30 cellular contexts compared by ENCODE assay signal in genomic region chr7:129544700-129545099, GRCh38. TPM values are rescaled to one million over a fixed set of nuclear protein-coding genes. Genes with fewer than 3 reads are reported as not detected.
"Had no signal": no experiment of that assay in that cellular context is flagged by ENCODE, and none has a peak within 500 bp of the region (broad histone marks: within the 10 kb centered on the region; RNA-seq: fewer than 3 reads in every experiment).

No MANE protein-coding gene starts in this region.

- DNase-seq: activated CD4-positive, alpha-beta memory T cell treated with anti-CD3 and anti-CD28 coated beads for 36 hours; activated CD4-positive, alpha-beta T cell treated with anti-CD3 and anti-CD28 coated beads for 36 hours; activated CD4-positive, alpha-beta T cell treated with anti-CD3 and anti-CD28 coated beads, Interleukin-2, amount 10 ng/mL, durations not matched to agents 24 days and 14 days; activated CD4-positive, CD25-positive, alpha-beta regulatory T cell; activated CD4-positive, CD25-positive, alpha-beta regulatory T cell treated with anti-CD3 and anti-CD28 coated beads, Interleukin-2, amount 50 U/mL, for 72 hours; activated CD8-positive, alpha-beta memory T cell treated with anti-CD3 and anti-CD28 coated beads, Interleukin-2, amount 10 ng/mL, durations not matched to agents 7 days and 5 days; activated CD8-positive, alpha-beta memory T cell treated with anti-CD3 and anti-CD28 coated beads, Interleukin-2, amount 50 U/mL, for 4 hours; activated CD8-positive, alpha-beta T cell treated with anti-CD3 and anti-CD28 coated beads, Interleukin-2, amount 10 ng/mL, durations not matched to agents 7 days and 5 days; activated effector memory CD4-positive, alpha-beta T cell treated with anti-CD3 and anti-CD28 coated beads, Interleukin-2, amount 50 U/mL, for 16 hours; activated naive CD4-positive, alpha-beta T cell treated with anti-CD3 and anti-CD28 coated beads for 36 hours; activated naive CD8-positive, alpha-beta T cell treated with anti-CD3 and anti-CD28 coated beads, Interleukin-2, amount 10 ng/mL, durations not matched to agents 7 days and 5 days; activated T-cell treated with anti-CD3 and anti-CD28 coated beads, Interleukin-2, amount 50 U/mL, for 1 hour; activated T-cell treated with anti-CD3 and anti-CD28 coated beads, Interleukin-2, amount 50 U/mL, for 48 hours; central memory CD4-positive, alpha-beta T cell; effector CD8-positive, alpha-beta T cell; endodermal cell; foreskin keratinocyte; gastrocnemius medialis; glutamatergic neuron; heart left ventricle; T-helper 2 cell had no signal

- H3K4me1 ChIP-seq: ascending aorta, breast epithelium, esophagus muscularis mucosa, foreskin keratinocyte, gastrocnemius medialis, heart left ventricle had no signal

- H3K9me3 Mint-ChIP-seq: activated CD4-positive, alpha-beta memory T cell treated with anti-CD3 and anti-CD28 coated beads for 36 hours; activated CD4-positive, alpha-beta T cell treated with anti-CD3 and anti-CD28 coated beads, Interleukin-2, amount 10 ng/mL, durations not matched to agents 24 days and 14 days; activated naive CD4-positive, alpha-beta T cell treated with anti-CD3 and anti-CD28 coated beads for 36 hours; activated naive CD4-positive, alpha-beta T cell treated with anti-CD3 and anti-CD28 coated beads, Interleukin-2, amount 50 U/mL, for 72 hours; activated naive CD8-positive, alpha-beta T cell treated with anti-CD3 and anti-CD28 coated beads, Interleukin-2, amount 10 ng/mL, durations not matched to agents 7 days and 5 days; activated T-helper 1 cell treated with anti-CD3 and anti-CD28 coated beads, Interleukin-12 subunit alpha, Interleukin-12 subunit beta, Interleukin-2, Interleukin-4 antibody, amounts not matched to agents 30 ng/mL and 10 ng/mL and 1 ng/mL, durations not matched to agents 14 hours and 24 hours and 36 hours; activated T-helper 2 cell treated with anti-CD3 and anti-CD28 coated beads, Interferon-gamma antibody, Interleukin-2, Interleukin-4, amounts not matched to agents 10 μg/mL and 5 μg/mL and 100 μg/mL, durations not matched to agents 14 hours and 24 hours and 36 hours; brain; endodermal cell had no signal

- H3K4me3 Mint-ChIP-seq: activated CD4-positive, alpha-beta memory T cell treated with anti-CD3 and anti-CD28 coated beads for 36 hours; activated CD4-positive, alpha-beta T cell treated with anti-CD3 and anti-CD28 coated beads for 36 hours; activated CD4-positive, alpha-beta T cell treated with anti-CD3 and anti-CD28 coated beads, Interleukin-2, amount 10 ng/mL, durations not matched to agents 24 days and 14 days; activated CD8-positive, alpha-beta memory T cell treated with anti-CD3 and anti-CD28 coated beads, Interleukin-2, amount 10 ng/mL, durations not matched to agents 7 days and 5 days; activated CD8-positive, alpha-beta T cell treated with anti-CD3 and anti-CD28 coated beads, Interleukin-2, amount 10 ng/mL, durations not matched to agents 7 days and 5 days; activated naive CD4-positive, alpha-beta T cell treated with anti-CD3 and anti-CD28 coated beads for 36 hours; activated naive CD8-positive, alpha-beta T cell treated with anti-CD3 and anti-CD28 coated beads, Interleukin-2, amount 10 ng/mL, durations not matched to agents 7 days and 5 days; activated T-helper 1 cell treated with anti-CD3 and anti-CD28 coated beads, Interleukin-12 subunit alpha, Interleukin-12 subunit beta, Interleukin-2, Interleukin-4 antibody, amounts not matched to agents 30 ng/mL and 10 ng/mL and 1 ng/mL, durations not matched to agents 14 hours and 24 hours and 36 hours; brain; endodermal cell had no signal

- ATAC-seq: activated CD4-positive, alpha-beta T cell treated with anti-CD3 and anti-CD28 coated beads for 36 hours; activated CD8-positive, alpha-beta memory T cell treated with anti-CD3 and anti-CD28 coated beads, Interleukin-2, amount 10 ng/mL, durations not matched to agents 7 days and 5 days; activated CD8-positive, alpha-beta T cell treated with anti-CD3 and anti-CD28 coated beads, Interleukin-2, amount 10 ng/mL, durations not matched to agents 7 days and 5 days; activated naive CD4-positive, alpha-beta T cell treated with anti-CD3 and anti-CD28 coated beads, Interleukin-2, amount 50 U/mL, for 72 hours; foreskin keratinocyte; gastrocnemius medialis; heart left ventricle had no signal

- H3K36me3 Mint-ChIP-seq: activated CD4-positive, alpha-beta memory T cell treated with anti-CD3 and anti-CD28 coated beads for 36 hours; activated CD8-positive, alpha-beta memory T cell treated with anti-CD3 and anti-CD28 coated beads, Interleukin-2, amount 10 ng/mL, durations not matched to agents 7 days and 5 days; activated naive CD4-positive, alpha-beta T cell treated with anti-CD3 and anti-CD28 coated beads, Interleukin-2, amount 50 U/mL, for 72 hours; activated naive CD8-positive, alpha-beta T cell treated with anti-CD3 and anti-CD28 coated beads, Interleukin-2, amount 10 ng/mL, durations not matched to agents 7 days and 5 days; brain had no signal

- H3K36me3 ChIP-seq: ascending aorta, breast epithelium, cardiac muscle cell, esophagus muscularis mucosa, gastrocnemius medialis, heart left ventricle had no signal

- H3K9me3 ChIP-seq: ascending aorta, breast epithelium, esophagus muscularis mucosa, gastrocnemius medialis, heart left ventricle had no signal

- H3K27me3 ChIP-seq: ascending aorta, breast epithelium, cardiac muscle cell, gastrocnemius medialis had no signal

- H3K27ac Mint-ChIP-seq: activated CD4-positive, alpha-beta memory T cell treated with anti-CD3 and anti-CD28 coated beads for 36 hours; activated CD4-positive, alpha-beta T cell treated with anti-CD3 and anti-CD28 coated beads for 36 hours; activated CD4-positive, alpha-beta T cell treated with anti-CD3 and anti-CD28 coated beads, Interleukin-2, amount 10 ng/mL, durations not matched to agents 24 days and 14 days; activated CD8-positive, alpha-beta memory T cell treated with anti-CD3 and anti-CD28 coated beads, Interleukin-2, amount 10 ng/mL, durations not matched to agents 7 days and 5 days; activated CD8-positive, alpha-beta T cell treated with anti-CD3 and anti-CD28 coated beads, Interleukin-2, amount 10 ng/mL, durations not matched to agents 7 days and 5 days; activated naive CD4-positive, alpha-beta T cell treated with anti-CD3 and anti-CD28 coated beads for 36 hours; activated naive CD4-positive, alpha-beta T cell treated with anti-CD3 and anti-CD28 coated beads, Interleukin-2, amount 50 U/mL, for 72 hours; activated naive CD8-positive, alpha-beta T cell treated with anti-CD3 and anti-CD28 coated beads, Interleukin-2, amount 10 ng/mL, durations not matched to agents 7 days and 5 days; activated T-helper 1 cell treated with anti-CD3 and anti-CD28 coated beads, Interleukin-12 subunit alpha, Interleukin-12 subunit beta, Interleukin-2, Interleukin-4 antibody, amounts not matched to agents 30 ng/mL and 10 ng/mL and 1 ng/mL, durations not matched to agents 14 hours and 24 hours and 36 hours; activated T-helper 2 cell treated with anti-CD3 and anti-CD28 coated beads, Interferon-gamma antibody, Interleukin-2, Interleukin-4, amounts not matched to agents 10 μg/mL and 5 μg/mL and 100 μg/mL, durations not matched to agents 14 hours and 24 hours and 36 hours; brain; endodermal cell had no signal

- H3K27me3 Mint-ChIP-seq: activated naive CD8-positive, alpha-beta T cell treated with anti-CD3 and anti-CD28 coated beads, Interleukin-2, amount 10 ng/mL, durations not matched to agents 7 days and 5 days had no signal

- H3K27ac ChIP-seq: ascending aorta, breast epithelium, cardiac muscle cell, esophagus muscularis mucosa, foreskin keratinocyte, gastrocnemius medialis, heart left ventricle had no signal

- H3K4me1 Mint-ChIP-seq: activated CD4-positive, alpha-beta T cell treated with anti-CD3 and anti-CD28 coated beads for 36 hours; activated naive CD8-positive, alpha-beta T cell treated with anti-CD3 and anti-CD28 coated beads, Interleukin-2, amount 10 ng/mL, durations not matched to agents 7 days and 5 days; brain; endodermal cell had no signal

- H3K4me3 ChIP-seq: ascending aorta, breast epithelium, cardiac muscle cell, esophagus muscularis mucosa, gastrocnemius medialis, heart left ventricle had no signal

RNA-seq across cellular contexts. Expression of gene SMKR1, which starts 42.4 kb away (rescaled TPM):
- total RNA-seq: ascending aorta, breast epithelium, cardiac muscle cell, epithelial cell of proximal tubule, gastrocnemius medialis had no signal
